In the genomic region with DNA sequence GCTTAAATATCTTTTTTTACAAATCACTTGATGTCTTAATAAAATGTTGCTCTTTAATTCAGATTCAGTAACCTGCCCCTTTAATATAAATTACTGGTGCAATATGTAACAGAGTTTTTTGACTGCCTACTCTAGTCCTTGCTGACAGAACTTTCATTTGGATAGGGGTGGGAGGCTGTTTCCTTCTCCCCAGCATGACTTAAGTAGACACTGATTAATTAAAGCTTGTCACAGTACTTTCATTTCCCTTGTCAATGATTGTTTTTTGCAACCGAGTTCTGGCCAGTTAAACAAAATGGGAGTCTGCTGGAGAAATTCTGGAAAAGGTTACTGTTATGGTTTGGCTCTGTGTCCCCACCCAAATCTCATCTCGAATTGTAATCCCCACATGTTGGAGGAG, we compare ENCODE assay signal across 1 cellular context.
TF ChIP-seq lines count a peak whose summit lies in the region.

No MANE protein-coding gene starts in this region.

TF ChIP-seq in SK-N-SH, 30 proteins besides CTCF, POLR2A, EP300 and RAD21 (continued from another document):
- TF ChIP-seq, protein P1, sequence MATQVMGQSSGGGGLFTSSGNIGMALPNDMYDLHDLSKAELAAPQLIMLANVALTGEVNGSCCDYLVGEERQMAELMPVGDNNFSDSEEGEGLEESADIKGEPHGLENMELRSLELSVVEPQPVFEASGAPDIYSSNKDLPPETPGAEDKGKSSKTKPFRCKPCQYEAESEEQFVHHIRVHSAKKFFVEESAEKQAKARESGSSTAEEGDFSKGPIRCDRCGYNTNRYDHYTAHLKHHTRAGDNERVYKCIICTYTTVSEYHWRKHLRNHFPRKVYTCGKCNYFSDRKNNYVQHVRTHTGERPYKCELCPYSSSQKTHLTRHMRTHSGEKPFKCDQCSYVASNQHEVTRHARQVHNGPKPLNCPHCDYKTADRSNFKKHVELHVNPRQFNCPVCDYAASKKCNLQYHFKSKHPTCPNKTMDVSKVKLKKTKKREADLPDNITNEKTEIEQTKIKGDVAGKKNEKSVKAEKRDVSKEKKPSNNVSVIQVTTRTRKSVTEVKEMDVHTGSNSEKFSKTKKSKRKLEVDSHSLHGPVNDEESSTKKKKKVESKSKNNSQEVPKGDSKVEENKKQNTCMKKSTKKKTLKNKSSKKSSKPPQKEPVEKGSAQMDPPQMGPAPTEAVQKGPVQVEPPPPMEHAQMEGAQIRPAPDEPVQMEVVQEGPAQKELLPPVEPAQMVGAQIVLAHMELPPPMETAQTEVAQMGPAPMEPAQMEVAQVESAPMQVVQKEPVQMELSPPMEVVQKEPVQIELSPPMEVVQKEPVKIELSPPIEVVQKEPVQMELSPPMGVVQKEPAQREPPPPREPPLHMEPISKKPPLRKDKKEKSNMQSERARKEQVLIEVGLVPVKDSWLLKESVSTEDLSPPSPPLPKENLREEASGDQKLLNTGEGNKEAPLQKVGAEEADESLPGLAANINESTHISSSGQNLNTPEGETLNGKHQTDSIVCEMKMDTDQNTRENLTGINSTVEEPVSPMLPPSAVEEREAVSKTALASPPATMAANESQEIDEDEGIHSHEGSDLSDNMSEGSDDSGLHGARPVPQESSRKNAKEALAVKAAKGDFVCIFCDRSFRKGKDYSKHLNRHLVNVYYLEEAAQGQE (IDR thresholded peaks at IDR 0.05; ENCODE audit: low read depth, low read length), result no peak
- no peak for TF ChIP-seq MEF2A (IDR thresholded peaks at IDR 0.05; ENCODE audit: borderline replicate concordance, low read depth)
